ENCODE assay signal across 24 cellular contexts in genomic region chr5:151293624-151294023, GRCh38. TPM values are rescaled to one million over a fixed set of nuclear protein-coding genes. Genes with fewer than 3 reads are reported as not detected.
DNase-seq lines count a peak whose midpoint lies in the region; ATAC-seq, FAIRE-seq and TF ChIP-seq lines count a peak whose summit lies in the region.
"Had no signal": no experiment of that assay in that cellular context is flagged by ENCODE, and none has a peak within 500 bp of the region (broad histone marks: within the 10 kb centered on the region; RNA-seq: fewer than 3 reads in every experiment).

No MANE protein-coding gene starts in this region.

- 72% methylated on average over 4 of the region's 4 CpGs; no CpG with 5 or more reads in 1 of the 2 experiments for WGBS in H1 (ENCODE audit: extremely low coverage in 1 of 2, insufficient coverage in 1 of 2, insufficient read length in 1 of 2, insufficient replicate concordance in 2 of 2, low coverage in 1 of 2, low lambda C conversion rate in 2 of 2, missing lambda C conversion rate in 1 of 2), 2 experiments
- WGBS in body of pancreas, 2 donors: 48 to 53% methylated on average over 4 of the region's 4 CpGs

- FAIRE-seq in H1 (lab: Jason Lieb, UNC): peak; percentile 74
- FAIRE-seq: A549, GM12878, GM19239, H54 had no signal

- no peaks in the 10 kb centered on the region for H3K9me3 ChIP-seq in H1 (ENCODE audit: insufficient read depth in 2 of 2, low read depth in 1 of 2, low read length in 1 of 2)
- H3K9me3 ChIP-seq in neural progenitor cell (ENCODE audit: low read depth): no peaks in the 10 kb centered on the region
- no peaks in the 10 kb centered on the region for H3K9me3 ChIP-seq in BE2C
- H3K9me3 ChIP-seq in body of pancreas: no peaks in the 10 kb centered on the region
- H3K9me3 ChIP-seq: A549, BLaER1, Caco-2 had no signal

- no peak overlapping the region for H4K8ac ChIP-seq in H1 (ENCODE audit: extremely low read depth, insufficient read depth, low read length)

- intact Hi-C loops in body of pancreas (cut with DNase I): no loop called here

- H2BK5ac ChIP-seq in H1 (ENCODE audit: low read depth, low read length): no peak overlapping the region

- no peak for TF ChIP-seq CTCF in H1 (IDR thresholded peaks at IDR 0.05; ENCODE audit: control extremely low read depth in 1 of 3, insufficient read depth in 1 of 3, low read depth in 1 of 3, low read length in 3 of 3)
- no peak for TF ChIP-seq CTCF in neural progenitor cell (IDR thresholded peaks at IDR 0.05)
- no peak for TF ChIP-seq CTCF in BE2C (IDR thresholded peaks at IDR 0.05; ENCODE audit: low read depth, low read length)
- no peak for TF ChIP-seq CTCF in body of pancreas (IDR thresholded peaks at IDR 0.05)

- H3K27me3 Mint-ChIP-seq in neural progenitor cell (ENCODE audit: insufficient read depth, low read depth): peaks cover 7% of the 10 kb centered on the region

- no peak overlapping the region for H3K23ac ChIP-seq in H1 (ENCODE audit: insufficient read length)

- no peak overlapping the region for H3K4me3 ChIP-seq in H7 (ENCODE audit: insufficient read depth, low read depth, low read length)
- no peak overlapping the region for H3K4me3 ChIP-seq in H1 (ENCODE audit: extremely low read depth in 1 of 4, insufficient read depth in 2 of 4, low read depth in 3 of 4, low read length in 4 of 4)
- no peak overlapping the region for H3K4me3 ChIP-seq in neural progenitor cell
- no peak overlapping the region for H3K4me3 ChIP-seq in BE2C (ENCODE audit: low read depth, low read length)
- no peak overlapping the region for H3K4me3 ChIP-seq in body of pancreas
- H3K4me3 ChIP-seq: A549, BLaER1, GM12878, GM23248 had no signal

- no peaks in the 10 kb centered on the region for H3K23me2 ChIP-seq in H1 (ENCODE audit: low read depth, low read length)

- peak; percentile 49 for DNase-seq in H7
- no peak for DNase-seq in H1 (ENCODE audit: low read depth in 1 of 2, low spot score in 2 of 2)
- DNase-seq in iPS-NIHi11 (ENCODE audit: low spot score): peak; percentile 51
- DNase-seq in neural progenitor cell (ENCODE audit: low spot score): no peak
- no peak for DNase-seq in BE2C
- DNase-seq in body of pancreas: no peak
- no peak for DNase-seq in T-helper 2 cell
- no peak for DNase-seq in NCI-H1048 (lab: John Stamatoyannopoulos, UW)
- DNase-seq: 8988T; Caco-2; CD4-positive, CD25-positive, alpha-beta regulatory T cell; CD8-positive, alpha-beta T cell; DMS 273 treated with DMSO at 0.1 percent for 48 hours; DMS79; EL; GDM1; GM23248 had no signal

- H4K5ac ChIP-seq in H1 (ENCODE audit: insufficient read length, low read depth, low read length): no peak overlapping the region

- CTCF ChIA-PET in H1 (lab: Charles Lee; ENCODE audit: partially characterized antibody): interaction anchor here (0.5 to 0.8 kb wide), 2 partner anchors 157 to 204 kb away, joined by 3 read pairs; no protein-coding TSS in a partner anchor

- H4K91ac ChIP-seq in H1 (replicated peaks; ENCODE audit: insufficient read length, low read length): no peak overlapping the region

- no peak overlapping the region; the same call in 1 of the 2 replicates for H2BK15ac ChIP-seq in H1 (ENCODE audit: low read length)

- H4K20me1 ChIP-seq in H1 (replicated peaks in 1 of 2; ENCODE audit: control insufficient read depth in 1 of 2, insufficient read depth in 2 of 2, low read length in 2 of 2): no peaks in the 10 kb centered on the region
- H4K20me1 ChIP-seq in neural progenitor cell (ENCODE audit: low read depth): no peaks in the 10 kb centered on the region
- H4K20me1 ChIP-seq: BLaER1 had no signal

- H3K36me3 ChIP-seq in H7 (replicated peaks; ENCODE audit: control insufficient read depth, insufficient read depth, low read length): no peaks in the 10 kb centered on the region
- no peaks in the 10 kb centered on the region for H3K36me3 ChIP-seq in H1 (ENCODE audit: control insufficient read depth in 2 of 4, insufficient read depth in 4 of 4, low read length in 3 of 4)
- no peaks in the 10 kb centered on the region for H3K36me3 ChIP-seq in neural progenitor cell
- H3K36me3 ChIP-seq in BE2C: no peaks in the 10 kb centered on the region
- H3K36me3 ChIP-seq in body of pancreas (replicated peaks in 1 of 2; ENCODE audit: insufficient read depth in 1 of 2, low read depth in 2 of 2): no peaks in the 10 kb centered on the region
- H3K36me3 ChIP-seq: BLaER1 had no signal

- H2BK120ac ChIP-seq in H1 (replicated peaks; ENCODE audit: low read depth, low read length): no peak overlapping the region

- H2BK12ac ChIP-seq in H1 (ENCODE audit: low read depth, low read length): no peak overlapping the region

- no peak overlapping the region for H2BK20ac ChIP-seq in H1 (ENCODE audit: low read length)

- H3K4me3 Mint-ChIP-seq in neural progenitor cell: no peak overlapping the region
- H3K4me3 Mint-ChIP-seq: CD4-positive, CD25-positive, alpha-beta regulatory T cell; CD8-positive, alpha-beta T cell had no signal

- H3K4me1 Mint-ChIP-seq in neural progenitor cell: peaks cover 14% of the 10 kb centered on the region

- 0 out of 2 replicates have a peak overlapping the region, but pooled peaks have one; percentile 52 for H2AFZ ChIP-seq in H1 (ENCODE audit: low read length)
- H2AFZ ChIP-seq in neural progenitor cell (replicated peaks): peak overlapping the region; percentile 15
- H2AFZ ChIP-seq: GM23248 had no signal

- H3K9ac ChIP-seq in H1 (replicated peaks in 1 of 4; ENCODE audit: extremely low read depth in 1 of 4, low read depth in 3 of 4, low read length in 3 of 4): no peak overlapping the region
- H3K9ac ChIP-seq in neural progenitor cell: no peak overlapping the region
- H3K9ac ChIP-seq: BLaER1, GM23248 had no signal

- no peaks in the 10 kb centered on the region for H3K79me1 ChIP-seq in H1 (ENCODE audit: low read depth, low read length)

- H2AK5ac ChIP-seq in H1 (ENCODE audit: low read depth, low read length): no peak overlapping the region

- no peaks in the 10 kb centered on the region for H3F3A ChIP-seq in neural progenitor cell (ENCODE audit: low read depth)

- TF ChIP-seq POLR2A in H1 (IDR thresholded peaks at IDR 0.05; ENCODE audit: control extremely low read depth in 1 of 2, low read depth in 2 of 2, low read length in 2 of 2) (no peak), body of pancreas (IDR thresholded peaks at IDR 0.05) (no peak)

- no peak overlapping the region for H3K14ac ChIP-seq in H1 (ENCODE audit: insufficient read length)

- H3K27ac ChIP-seq in H1 (ENCODE audit: low read depth, low read length) (no peak overlapping the region), neural progenitor cell (no peak overlapping the region), body of pancreas (no peak overlapping the region)
- H3K27ac ChIP-seq: A549, BLaER1, C4-2B, GM23248 had no signal

- no peak overlapping the region for H3K27ac Mint-ChIP-seq in neural progenitor cell
- H3K27ac Mint-ChIP-seq: CD4-positive, CD25-positive, alpha-beta regulatory T cell; CD8-positive, alpha-beta T cell had no signal

- POLR2A ChIA-PET in H1 (lab: Charles Lee; ENCODE audit: partially characterized antibody): no interaction called here

- TF ChIP-seq RAD21 in H1 (IDR thresholded peaks at IDR 0.05 in 1 of 2, conservative IDR thresholded peaks at IDR 0.05 in 1 of 2; ENCODE audit: low read depth in 2 of 2, low read length in 2 of 2): no peak

- H3K4me2 ChIP-seq in H1 (ENCODE audit: insufficient read depth in 1 of 2, low read depth in 2 of 2, low read length in 2 of 2) (no peak overlapping the region), neural progenitor cell (no peak overlapping the region)
- H3K4me2 ChIP-seq: A549, BLaER1 had no signal

- no peaks in the 10 kb centered on the region for H3K36me3 Mint-ChIP-seq in neural progenitor cell
- H3K36me3 Mint-ChIP-seq: CD4-positive, CD25-positive, alpha-beta regulatory T cell; CD8-positive, alpha-beta T cell had no signal

- H3K27me3 ChIP-seq in H7 (ENCODE audit: control insufficient read depth, insufficient read depth, low read length): no peaks in the 10 kb centered on the region; the same call in 1 of the 2 replicates
- no peaks in the 10 kb centered on the region for H3K27me3 ChIP-seq in H1 (replicated peaks in 1 of 4; ENCODE audit: control insufficient read depth in 3 of 4, extremely low read depth in 1 of 4, insufficient read depth in 3 of 4, low read length in 3 of 4)
- no peaks in the 10 kb centered on the region for H3K27me3 ChIP-seq in neural progenitor cell
- no peaks in the 10 kb centered on the region for H3K27me3 ChIP-seq in BE2C
- H3K27me3 ChIP-seq in body of pancreas: no peaks in the 10 kb centered on the region
- H3K27me3 ChIP-seq: BLaER1 had no signal

- no peak for TF ChIP-seq EP300 in H1 (IDR thresholded peaks at IDR 0.05; ENCODE audit: borderline replicate concordance in 1 of 2, low read depth in 2 of 2, low read length in 2 of 2)

- H3K9me3 Mint-ChIP-seq in neural progenitor cell: no peaks in the 10 kb centered on the region
- H3K9me3 Mint-ChIP-seq: CD8-positive, alpha-beta T cell had no signal

- peaks cover 0 to 3% (median 0%) of the 10 kb centered on the region in 4 experiments; a peak in 2 of 7 replicates for H3K4me1 ChIP-seq in H1 (replicated peaks in 1 of 4; ENCODE audit: control insufficient read depth in 3 of 4, insufficient read depth in 4 of 4, low read length in 3 of 4)
- H3K4me1 ChIP-seq in neural progenitor cell: no peaks in the 10 kb centered on the region
- H3K4me1 ChIP-seq in BE2C: no peaks in the 10 kb centered on the region
- no peaks in the 10 kb centered on the region for H3K4me1 ChIP-seq in body of pancreas
- H3K4me1 ChIP-seq: BLaER1 had no signal

- H3K4ac ChIP-seq in H1 (replicated peaks; ENCODE audit: insufficient read length, low read depth, low read length): no peak overlapping the region

- no peak overlapping the region for H3K18ac ChIP-seq in H1 (ENCODE audit: extremely low read depth, low read length)

- no peak overlapping the region for H3K56ac ChIP-seq in H1 (replicated peaks; ENCODE audit: insufficient read length, low read depth, low read length)

- ATAC-seq in body of pancreas: no peak
- ATAC-seq: A549; CD8-positive, alpha-beta T cell; GM12878; HCT116 had no signal

- H3K79me2 ChIP-seq in H1 (ENCODE audit: control insufficient read depth in 1 of 2, insufficient read depth in 2 of 2, low read length in 2 of 2) (no peaks in the 10 kb centered on the region), neural progenitor cell (ENCODE audit: low read depth) (no peaks in the 10 kb centered on the region)

RNA-seq across cellular contexts. Expression of gene SLC36A3, which starts 9.9 kb away (rescaled TPM):
- not detected in 2 replicates for total RNA-seq in H7 (2014; rRNA removed; shearing (Covaris generic))
- total RNA-seq in H1 (2021; fragmentation: NEBNext Ultra II Directional; extraction: Animal tissue kit (Norgen Biotek cat#: 25700)): not detected in 2 replicates
- not detected in 2 replicates for polyA plus RNA-seq in H1 (2011; rRNA removed)
- not detected for polyA plus RNA-seq in H1 (2011; cell fraction: cytosol; rRNA removed)
- polyA plus RNA-seq in H1 (2011; cell fraction: nucleus; rRNA removed): not detected
- not detected in 4 replicates for polyA plus RNA-seq in H1 (2012, experiment 1 of 2)
- polyA plus RNA-seq in H1 (2012, experiment 2 of 2): not detected
- polyA plus RNA-seq in H1 (2013, experiment 1 of 2): not detected
- polyA plus RNA-seq in H1 (2013, experiment 2 of 2): not detected
- not detected in 2 replicates for polyA minus RNA-seq in H1 (2011; rRNA and poly(A)+ RNA removed)
- not detected for polyA minus RNA-seq in H1 (2011; cell fraction: cytosol; rRNA and poly(A)+ RNA removed)
- not detected for polyA minus RNA-seq in H1 (2011; cell fraction: nucleus; rRNA and poly(A)+ RNA removed)
- not detected in 2 replicates for total RNA-seq in neural progenitor cell (ENCODE audit: low replicate concordance)
- polyA plus RNA-seq in BE2C (2012; ENCODE audit: insufficient read depth, insufficient read length, low read depth): not detected
- total RNA-seq in body of pancreas: not detected
- total RNA-seq: Caco-2; CD4-positive, CD25-positive, alpha-beta regulatory T cell; CD8-positive, alpha-beta T cell; GM12878; GM23248 had no signal
- polyA plus RNA-seq: A549; CD4-positive, CD25-positive, alpha-beta regulatory T cell; GM23248 had no signal

RNA-seq across cellular contexts. Expression of gene GM2A, which starts 40.6 kb away (rescaled TPM):
- 29.4 and 30.7 TPM in 2 replicates for total RNA-seq in H7 (2014; rRNA removed; shearing (Covaris generic))
- total RNA-seq in H1 (2021; fragmentation: NEBNext Ultra II Directional; extraction: Animal tissue kit (Norgen Biotek cat#: 25700)): 30.4 and 32.2 TPM in 2 replicates
- 18.5 TPM in 2 replicates for polyA plus RNA-seq in H1 (2011; rRNA removed)
- 14.2 TPM for polyA plus RNA-seq in H1 (2011; cell fraction: cytosol; rRNA removed)
- 15.6 TPM for polyA plus RNA-seq in H1 (2011; cell fraction: nucleus; rRNA removed)
- polyA plus RNA-seq in H1 (2012, experiment 1 of 2): 21.1 to 25.1 TPM (median 22.7 TPM) in 4 replicates
- polyA plus RNA-seq in H1 (2012, experiment 2 of 2): 26.6 TPM
- polyA plus RNA-seq in H1 (2013, experiment 1 of 2): 32.5 TPM
- polyA plus RNA-seq in H1 (2013, experiment 2 of 2): 42.1 TPM
- 31.3 and 32.5 TPM in 2 replicates for polyA minus RNA-seq in H1 (2011; rRNA and poly(A)+ RNA removed)
- polyA minus RNA-seq in H1 (2011; cell fraction: cytosol; rRNA and poly(A)+ RNA removed): 14.6 TPM
- polyA minus RNA-seq in H1 (2011; cell fraction: nucleus; rRNA and poly(A)+ RNA removed): 12.3 TPM
- total RNA-seq in neural progenitor cell (ENCODE audit: low replicate concordance) (19.4 TPM in 2 replicates), body of pancreas (10 to 100 TPM in 1 of 2 donors, 1 to 10 TPM in 1; 8.9 to 17.9 TPM)
- 2.5 TPM for polyA plus RNA-seq in BE2C (2012; ENCODE audit: insufficient read depth, insufficient read length, low read depth)

RNA-seq across cellular contexts. Expression of gene SLC36A2, which starts 53.7 kb away (rescaled TPM):
- total RNA-seq in H7 (2014; rRNA removed; shearing (Covaris generic)): not detected in 2 replicates
- total RNA-seq in H1 (2021; fragmentation: NEBNext Ultra II Directional; extraction: Animal tissue kit (Norgen Biotek cat#: 25700)): not detected in 2 replicates
- polyA plus RNA-seq in H1 (2011; rRNA removed): 0.24 and 0.30 TPM in 2 replicates
- 0.17 TPM for polyA plus RNA-seq in H1 (2011; cell fraction: cytosol; rRNA removed)
- 0.19 TPM for polyA plus RNA-seq in H1 (2011; cell fraction: nucleus; rRNA removed)
- polyA plus RNA-seq in H1 (2012, experiment 1 of 2): 0.16 to 0.28 TPM (median 0.17 TPM) in 3 of 4 replicates, not detected in the other
- 0.05 TPM for polyA plus RNA-seq in H1 (2012, experiment 2 of 2)
- not detected for polyA plus RNA-seq in H1 (2013, experiment 1 of 2)
- 0.04 TPM for polyA plus RNA-seq in H1 (2013, experiment 2 of 2)
- polyA minus RNA-seq in H1 (2011; rRNA and poly(A)+ RNA removed): 0.51 and 0.60 TPM in 2 replicates
- not detected for polyA minus RNA-seq in H1 (2011; cell fraction: cytosol; rRNA and poly(A)+ RNA removed)
- not detected for polyA minus RNA-seq in H1 (2011; cell fraction: nucleus; rRNA and poly(A)+ RNA removed)
- total RNA-seq in neural progenitor cell (ENCODE audit: low replicate concordance): not detected in 2 replicates
- not detected for polyA plus RNA-seq in BE2C (2012; ENCODE audit: insufficient read depth, insufficient read length, low read depth)
- not detected for total RNA-seq in body of pancreas
- total RNA-seq: Caco-2; CD4-positive, CD25-positive, alpha-beta regulatory T cell; CD8-positive, alpha-beta T cell; GM12878; GM23248 had no signal
- polyA plus RNA-seq: A549; CD4-positive, CD25-positive, alpha-beta regulatory T cell; GM12878; GM23248 had no signal

Comparison
In these comparisons a context has a peak if more than half of its experiments do, and no peak if none do; other contexts are left out.
1. DNase-seq: peak in H7 (single experiment) and iPS-NIHi11 (single experiment); none in H1 (0 of 2), neural progenitor cell (single experiment), BE2C (single experiment), body of pancreas (0 of 4), T-helper 2 cell (0 of 5) and NCI-H1048 (single experiment).